14 cellular contexts compared by ENCODE assay signal in the genomic region with DNA sequence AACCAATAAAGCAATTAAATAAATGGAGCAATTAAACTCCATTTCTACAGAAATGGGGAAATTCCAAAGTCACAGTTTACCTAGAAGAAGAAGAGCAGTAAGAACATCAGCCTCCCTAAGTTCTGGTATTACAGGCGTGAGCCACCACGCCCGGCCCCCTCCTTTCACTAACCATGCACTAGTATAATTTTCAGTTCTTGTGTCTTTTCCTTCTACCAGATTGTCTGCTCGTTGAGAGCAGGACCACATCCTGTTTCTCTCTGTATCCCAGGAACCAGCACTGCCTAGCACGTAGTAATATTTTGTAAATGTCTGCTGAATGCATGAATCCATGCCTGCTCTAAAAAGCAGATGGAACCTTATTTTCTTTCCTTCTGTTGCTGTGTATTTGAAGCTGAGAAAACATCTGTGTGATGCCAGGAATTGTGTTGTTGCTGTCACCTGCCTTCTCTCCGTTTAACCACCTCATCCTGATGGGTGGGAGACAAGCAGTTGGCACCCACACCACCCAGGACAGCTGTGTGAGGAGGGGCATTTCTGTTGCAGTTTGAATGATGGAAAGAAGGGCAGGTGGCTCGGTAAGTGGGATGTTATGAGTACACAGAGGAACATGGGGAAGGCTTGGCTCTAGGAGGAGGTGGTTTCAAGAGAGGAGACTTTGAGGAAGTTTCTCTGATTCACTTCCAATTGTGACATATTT. TPM values are rescaled to one million over a fixed set of nuclear protein-coding genes. Genes with fewer than 3 reads are reported as not detected.
DNase-seq lines count a peak whose midpoint lies in the region; ATAC-seq and TF ChIP-seq lines count a peak whose summit lies in the region.
"Had no signal": no experiment of that assay in that cellular context is flagged by ENCODE, and none has a peak within 500 bp of the region (broad histone marks: within the 10 kb centered on the region; RNA-seq: fewer than 3 reads in every experiment).

No MANE protein-coding gene starts in this region.

- H3K36me3 ChIP-seq in SK-N-SH (replicated peaks in 1 of 2; ENCODE audit: control insufficient read depth in 1 of 2, insufficient read depth in 2 of 2, low read length in 1 of 2), result no peaks in the 10 kb centered on the region

- H3K9me3 Mint-ChIP-seq in activated CD4-positive, alpha-beta memory T cell treated with anti-CD3 and anti-CD28 coated beads for 36 hours, result no peaks in the 10 kb centered on the region
- no peaks in the 10 kb centered on the region for H3K9me3 Mint-ChIP-seq in activated CD4-positive, alpha-beta memory T cell treated with anti-CD3 and anti-CD28 coated beads, Interleukin-2, amount 10 ng/mL, durations not matched to agents 7 days and 5 days
- H3K9me3 Mint-ChIP-seq in activated naive CD8-positive, alpha-beta T cell treated with anti-CD3 and anti-CD28 coated beads, Interleukin-2, amount 50 U/mL, for 24 hours, result no peaks in the 10 kb centered on the region
- H3K9me3 Mint-ChIP-seq: memory B cell had no signal

- no peaks in the 10 kb centered on the region for H3K36me3 Mint-ChIP-seq in activated CD4-positive, alpha-beta memory T cell treated with anti-CD3 and anti-CD28 coated beads for 36 hours
- H3K36me3 Mint-ChIP-seq in activated CD4-positive, alpha-beta memory T cell treated with anti-CD3 and anti-CD28 coated beads, Interleukin-2, amount 10 ng/mL, durations not matched to agents 7 days and 5 days (ENCODE audit: low read depth), result peaks cover 18% of the 10 kb centered on the region
- peaks cover 3% of the 10 kb centered on the region for H3K36me3 Mint-ChIP-seq in activated naive CD8-positive, alpha-beta T cell treated with anti-CD3 and anti-CD28 coated beads, Interleukin-2, amount 50 U/mL, for 24 hours (ENCODE audit: low read depth)
- H3K36me3 Mint-ChIP-seq: memory B cell had no signal

- no peak overlapping the region for H2AFZ ChIP-seq in SK-N-SH (ENCODE audit: low read depth)
- H2AFZ ChIP-seq: parathyroid adenoma had no signal

- DNase-seq in activated CD4-positive, alpha-beta memory T cell treated with anti-CD3 and anti-CD28 coated beads for 36 hours, result peak; percentile 68
- no peak for DNase-seq in activated CD4-positive, alpha-beta memory T cell treated with anti-CD3 and anti-CD28 coated beads, Interleukin-2, amount 10 ng/mL, durations not matched to agents 7 days and 5 days
- DNase-seq in NCI-H2029 (lab: John Stamatoyannopoulos, UW), result peak; percentile 31
- DNase-seq in activated naive CD8-positive, alpha-beta T cell treated with anti-CD3 and anti-CD28 coated beads, Interleukin-2, amount 50 U/mL, for 24 hours, result no peak
- no peak for DNase-seq in stimulated activated naive CD8-positive, alpha-beta T cell treated with anti-CD3 and anti-CD28 coated beads, Interleukin-15, Interleukin-2, amounts not matched to agents 100 U/mL and 50 U/mL, for 24 hours
- DNase-seq in SK-N-SH, result no peak
- no peak for DNase-seq in NCI-H69 (lab: John Stamatoyannopoulos, UW)
- DNase-seq in UCSD-AML1 (lab: John Stamatoyannopoulos, UW; ENCODE audit: unreplicated experiment), result no peak
- DNase-seq: activated CD4-positive, CD25-positive, alpha-beta regulatory T cell; activated gamma-delta T cell; H7; NCI-H748 treated with DMSO at 0.1 percent for 48 hours had no signal

- CTCF ChIA-PET in activated CD4-positive, alpha-beta memory T cell treated with anti-CD3 and anti-CD28 coated beads for 36 hours (lab: Charles Lee), result no interaction called here
- CTCF ChIA-PET in activated CD4-positive, alpha-beta memory T cell treated with anti-CD3 and anti-CD28 coated beads, Interleukin-2, amount 10 ng/mL, durations not matched to agents 7 days and 5 days (lab: Charles Lee), result interaction anchor here (2.3 kb wide), 1 partner anchor 30 kb away, joined by 8 read pairs; the partner anchor contains the start of gene PXYLP1
- CTCF ChIA-PET in SK-N-SH (lab: Yijun Ruan, JAX), result interaction anchor here (1.0 to 1.2 kb wide), 2 partner anchors 8 to 13 kb away, joined by 4 to 7 read pairs; no protein-coding TSS in a partner anchor

- TF ChIP-seq CTCF in SK-N-SH (IDR thresholded peaks at IDR 0.05), result no peak

- H3K9me3 ChIP-seq in SK-N-SH, result no peaks in the 10 kb centered on the region

- no peaks in the 10 kb centered on the region for H3F3A ChIP-seq in SK-N-SH (replicated peaks; ENCODE audit: insufficient read depth)

- 79% methylated on average over 7 of the region's 7 CpGs for WGBS in SK-N-SH (ENCODE audit: low lambda C conversion rate)

- H3K27ac Mint-ChIP-seq in activated CD4-positive, alpha-beta memory T cell treated with anti-CD3 and anti-CD28 coated beads for 36 hours, result peak overlapping the region; percentile 71
- H3K27ac Mint-ChIP-seq in activated CD4-positive, alpha-beta memory T cell treated with anti-CD3 and anti-CD28 coated beads, Interleukin-2, amount 10 ng/mL, durations not matched to agents 7 days and 5 days, result no peak overlapping the region
- peak overlapping the region; percentile 35 for H3K27ac Mint-ChIP-seq in activated naive CD8-positive, alpha-beta T cell treated with anti-CD3 and anti-CD28 coated beads, Interleukin-2, amount 50 U/mL, for 24 hours
- H3K27ac Mint-ChIP-seq: memory B cell had no signal

- H3K27ac ChIP-seq in SK-N-SH (ENCODE audit: low read depth in 2 of 2, low read length in 1 of 2), result no peak overlapping the region
- H3K27ac ChIP-seq: parathyroid adenoma had no signal

- H3K9ac ChIP-seq in SK-N-SH, result no peak overlapping the region
- H3K9ac ChIP-seq: parathyroid adenoma had no signal

- POLR2A ChIA-PET in activated CD4-positive, alpha-beta memory T cell treated with anti-CD3 and anti-CD28 coated beads for 36 hours (lab: Charles Lee), result no interaction called here
- POLR2A ChIA-PET in activated CD4-positive, alpha-beta memory T cell treated with anti-CD3 and anti-CD28 coated beads, Interleukin-2, amount 10 ng/mL, durations not matched to agents 7 days and 5 days (lab: Charles Lee), result no interaction called here
- POLR2A ChIA-PET in SK-N-SH (lab: Yijun Ruan, JAX), result no interaction called here

- TF ChIP-seq RAD21 in SK-N-SH (IDR thresholded peaks at IDR 0.05; ENCODE audit: low read length), result no peak

- peak; percentile 59 for ATAC-seq in activated naive CD8-positive, alpha-beta T cell treated with anti-CD3 and anti-CD28 coated beads, Interleukin-2, amount 50 U/mL, for 24 hours
- peak; percentile 29 for ATAC-seq in stimulated activated naive CD8-positive, alpha-beta T cell treated with anti-CD3 and anti-CD28 coated beads, Interleukin-15, Interleukin-2, amounts not matched to agents 100 U/mL and 50 U/mL, for 24 hours

- H3K4me1 ChIP-seq in SK-N-SH (ENCODE audit: control insufficient read depth in 1 of 2, insufficient read depth in 2 of 2, low read depth in 1 of 2, low read length in 1 of 2), result no peaks in the 10 kb centered on the region; a peak in 1 of 4 replicates

- no peak for TF ChIP-seq EP300 in SK-N-SH (IDR thresholded peaks at IDR 0.05; ENCODE audit: borderline replicate concordance in 1 of 2, low read depth in 1 of 2, low read length in 1 of 2)

- H3K4me2 ChIP-seq in SK-N-SH, result no peak overlapping the region

- intact Hi-C loops in activated CD4-positive, alpha-beta memory T cell treated with anti-CD3 and anti-CD28 coated beads for 36 hours (cut with micrococcal nuclease), result loop anchor here (1.0 kb wide), 1 partner anchor 14 kb away; no protein-coding TSS in a partner anchor

- no peaks in the 10 kb centered on the region for H3K79me2 ChIP-seq in SK-N-SH (ENCODE audit: insufficient read depth)

- H3K9me2 ChIP-seq in SK-N-SH, result no peaks in the 10 kb centered on the region

- H3K4me3 ChIP-seq in SK-N-SH (ENCODE audit: low read depth in 2 of 2, low read length in 1 of 2), result no peak overlapping the region

- no peaks in the 10 kb centered on the region for H3K27me3 ChIP-seq in SK-N-SH (ENCODE audit: insufficient read depth)

- no peak overlapping the region for H3K4me3 Mint-ChIP-seq in activated CD4-positive, alpha-beta memory T cell treated with anti-CD3 and anti-CD28 coated beads for 36 hours
- no peak overlapping the region for H3K4me3 Mint-ChIP-seq in activated CD4-positive, alpha-beta memory T cell treated with anti-CD3 and anti-CD28 coated beads, Interleukin-2, amount 10 ng/mL, durations not matched to agents 7 days and 5 days
- H3K4me3 Mint-ChIP-seq in activated naive CD8-positive, alpha-beta T cell treated with anti-CD3 and anti-CD28 coated beads, Interleukin-2, amount 50 U/mL, for 24 hours, result no peak overlapping the region
- H3K4me3 Mint-ChIP-seq: memory B cell had no signal

- H3K4me1 Mint-ChIP-seq in activated CD4-positive, alpha-beta memory T cell treated with anti-CD3 and anti-CD28 coated beads for 36 hours (ENCODE audit: low read depth), result peaks cover 41% of the 10 kb centered on the region
- peaks cover 33% of the 10 kb centered on the region for H3K4me1 Mint-ChIP-seq in activated CD4-positive, alpha-beta memory T cell treated with anti-CD3 and anti-CD28 coated beads, Interleukin-2, amount 10 ng/mL, durations not matched to agents 7 days and 5 days
- H3K4me1 Mint-ChIP-seq in activated naive CD8-positive, alpha-beta T cell treated with anti-CD3 and anti-CD28 coated beads, Interleukin-2, amount 50 U/mL, for 24 hours, result peaks cover 35% of the 10 kb centered on the region

- H4K20me1 ChIP-seq in SK-N-SH (ENCODE audit: insufficient read depth), result no peaks in the 10 kb centered on the region

- H3K27me3 Mint-ChIP-seq in activated CD4-positive, alpha-beta memory T cell treated with anti-CD3 and anti-CD28 coated beads for 36 hours, result no peaks in the 10 kb centered on the region
- H3K27me3 Mint-ChIP-seq in activated CD4-positive, alpha-beta memory T cell treated with anti-CD3 and anti-CD28 coated beads, Interleukin-2, amount 10 ng/mL, durations not matched to agents 7 days and 5 days, result no peaks in the 10 kb centered on the region
- no peaks in the 10 kb centered on the region for H3K27me3 Mint-ChIP-seq in activated naive CD8-positive, alpha-beta T cell treated with anti-CD3 and anti-CD28 coated beads, Interleukin-2, amount 50 U/mL, for 24 hours
- H3K27me3 Mint-ChIP-seq: memory B cell had no signal

TF ChIP-seq in SK-N-SH, 30 proteins besides CTCF, POLR2A, EP300 and RAD21:
- no peak for TF ChIP-seq MEF2A (IDR thresholded peaks at IDR 0.05; ENCODE audit: borderline replicate concordance, low read depth)
- no peak for TF ChIP-seq YY1 (IDR thresholded peaks at IDR 0.05; ENCODE audit: low read depth)
- TF ChIP-seq FOSL2 (IDR thresholded peaks at IDR 0.05; ENCODE audit: borderline replicate concordance, low read depth), result no peak

RNA-seq across cellular contexts. Expression of gene PXYLP1, which starts 30.0 kb away (rescaled TPM):
- total RNA-seq in activated CD4-positive, alpha-beta memory T cell treated with anti-CD3 and anti-CD28 coated beads for 36 hours, result 10 to 100 TPM in 1 of 2 experiments, 1 to 10 TPM in 1; 9.0 to 11.6 TPM
- total RNA-seq in activated CD4-positive, alpha-beta memory T cell treated with anti-CD3 and anti-CD28 coated beads, Interleukin-2, amount 10 ng/mL, durations not matched to agents 7 days and 5 days, result 10 to 100 TPM; 16.1 to 16.5 TPM
- polyA plus RNA-seq in SK-N-SH (2012; rRNA removed), result 8.6 and 12.1 TPM in 2 replicates
- 8.4 and 8.8 TPM in 2 replicates for polyA plus RNA-seq in SK-N-SH (2012; cell fraction: cytosol; rRNA removed)
- polyA plus RNA-seq in SK-N-SH (2012; cell fraction: nucleus; rRNA removed), result 11.6 and 16.9 TPM in 2 replicates

Comparison
In these comparisons a context has a peak if more than half of its experiments do, and no peak if none do; other contexts are left out.
1. DNase-seq: peak in activated CD4-positive, alpha-beta memory T cell treated with anti-CD3 and anti-CD28 coated beads for 36 hours (single experiment) and NCI-H2029 (single experiment); none in activated CD4-positive, alpha-beta memory T cell treated with anti-CD3 and anti-CD28 coated beads, Interleukin-2, amount 10 ng/mL, durations not matched to agents 7 days and 5 days (single experiment), activated naive CD8-positive, alpha-beta T cell treated with anti-CD3 and anti-CD28 coated beads, Interleukin-2, amount 50 U/mL, for 24 hours (single experiment), stimulated activated naive CD8-positive, alpha-beta T cell treated with anti-CD3 and anti-CD28 coated beads, Interleukin-15, Interleukin-2, amounts not matched to agents 100 U/mL and 50 U/mL, for 24 hours (single experiment), SK-N-SH (single experiment), NCI-H69 (single experiment) and UCSD-AML1 (single experiment).